ENCODE assay signal across 19 cellular contexts in genomic region chr2:233823731-233824121, GRCh38. TPM values are rescaled to one million over a fixed set of nuclear protein-coding genes. Genes with fewer than 3 reads are reported as not detected.
DNase-seq lines count a peak whose midpoint lies in the region; ATAC-seq and TF ChIP-seq lines count a peak whose summit lies in the region.
"Had no signal": no experiment of that assay in that cellular context is flagged by ENCODE, and none has a peak within 500 bp of the region (broad histone marks: within the 10 kb centered on the region; RNA-seq: fewer than 3 reads in every experiment).

No MANE protein-coding gene starts in this region.

- H3K27me3 Mint-ChIP-seq in Calu3 (ENCODE audit: unreplicated experiment), result peaks cover 20% of the 10 kb centered on the region

- CTCF ChIA-PET in Calu3 (lab: Charles Lee), result interaction anchor here (1.1 kb wide), 1 partner anchor 64 kb away, joined by 3 read pairs; the partner anchor contains the start of gene UGT1A1

- 88 to 89% methylated on average over 8 of the region's 8 CpGs for WGBS in heart right ventricle, 2 donors

- DNase-seq in cardiac septum (ENCODE audit: low spot score), result peak; percentile 68
- no peak for DNase-seq in heart right ventricle
- DNase-seq in WERI-Rb-1, result peak; percentile 2
- peak; percentile 78 for DNase-seq in mesenteric fat pad (ENCODE audit: low spot score)
- no peak for DNase-seq in HT-29 (ENCODE audit: low spot score)
- no peak for DNase-seq in Calu3
- DNase-seq in cortex of kidney (lab: John Stamatoyannopoulos, UW), result no peak
- DNase-seq: C1 segment of cervical spinal cord, DMS79, HFFc6, NCI-H1417, NCI-H187 treated with DMSO at 0.1 percent for 48 hours, NCI-H2227 treated with DMSO at 0.1 percent for 48 hours, NCI-H510A treated with DMSO at 0.1 percent for 48 hours, PC-3, RPMI8226, SIG-M5 had no signal

- H3K9me3 ChIP-seq in heart right ventricle (peaks cover 0 to 10% (median 0%) of the 10 kb centered on the region in 11 donors), WERI-Rb-1 (ENCODE audit: severe bottlenecking) (no peaks in the 10 kb centered on the region)

- H3K27ac Mint-ChIP-seq in Calu3 (ENCODE audit: unreplicated experiment), result no peak overlapping the region
- H3K27ac Mint-ChIP-seq: HFFc6 had no signal

- intact Hi-C loops in cardiac septum (cut with DNase I) (no loop called here), heart right ventricle (cut with DNase I) (no loop called here), Calu3 (cut with micrococcal nuclease; ENCODE audit: unreplicated experiment) (no loop called here)

- TF ChIP-seq CTCF in heart right ventricle (IDR thresholded peaks at IDR 0.05) (no peak), WERI-Rb-1 (IDR thresholded peaks at IDR 0.05; ENCODE audit: low read depth, low read length) (no peak), Calu3 (IDR thresholded peaks at IDR 0.05; ENCODE audit: unreplicated experiment) (no peak)

- H3K36me3 Mint-ChIP-seq in Calu3 (ENCODE audit: insufficient read depth, unreplicated experiment), result no peaks in the 10 kb centered on the region

- no peaks in the 10 kb centered on the region for H3K9me3 Mint-ChIP-seq in Calu3 (ENCODE audit: low read depth, unreplicated experiment)
- H3K9me3 Mint-ChIP-seq: HFFc6 had no signal

- no peaks in the 10 kb centered on the region for H3K4me1 ChIP-seq in heart right ventricle

- no peak for ATAC-seq in heart right ventricle
- ATAC-seq: PC-3 had no signal

- no peak overlapping the region for H3K4me3 Mint-ChIP-seq in Calu3 (ENCODE audit: low read depth, unreplicated experiment)
- H3K4me3 Mint-ChIP-seq: HFFc6 had no signal

- H3K27ac ChIP-seq in heart right ventricle, result no peak overlapping the region
- H3K27ac ChIP-seq in WERI-Rb-1, result no peak overlapping the region
- H3K27ac ChIP-seq: KMS-11 had no signal

- H3K27me3 ChIP-seq in heart right ventricle, result peaks cover 0 to 16% (median 3%) of the 10 kb centered on the region in 7 donors
- H3K27me3 ChIP-seq in WERI-Rb-1 (ENCODE audit: insufficient read depth, low read depth, severe bottlenecking), result no peaks in the 10 kb centered on the region

- H3K4me3 ChIP-seq in heart right ventricle (no peak overlapping the region), WERI-Rb-1 (ENCODE audit: low read depth, low read length) (no peak overlapping the region)

- no peaks in the 10 kb centered on the region for H3K4me1 Mint-ChIP-seq in Calu3 (ENCODE audit: low read depth, unreplicated experiment)

- BruUV-seq in Calu3 (replicated peaks; lab: Mats Ljungman, UMichigan), result no TSS peak

- H3K36me3 ChIP-seq in heart right ventricle, result no peaks in the 10 kb centered on the region
- H3K36me3 ChIP-seq in WERI-Rb-1, result no peaks in the 10 kb centered on the region

RNA-seq across cellular contexts. Expression of gene HJURP, which starts 30.6 kb away (rescaled TPM):
- total RNA-seq in cardiac septum (not detected), heart right ventricle (1 to 10 TPM in 2 of 10 donors, under 1 TPM in 4, not detected in 4; 0.24 to 2.9 (median 0.45) TPM), mesenteric fat pad (0.55 TPM), Calu3 (2022) (58.5 and 71.0 TPM in 2 replicates)
- polyA plus RNA-seq in heart right ventricle, result under 1 TPM; 0.22 to 0.28 TPM
- 25.8 and 28.4 TPM in 2 replicates for total RNA-seq in HT-29 (2014; rRNA removed; shearing (Covaris generic))

RNA-seq across cellular contexts. Expression of gene MROH2A, which starts 45.6 kb away (rescaled TPM):
- total RNA-seq in cardiac septum, result not detected
- not detected for total RNA-seq in heart right ventricle
- polyA plus RNA-seq in heart right ventricle, result not detected
- not detected for total RNA-seq in mesenteric fat pad
- total RNA-seq in HT-29 (2014; rRNA removed; shearing (Covaris generic)), result 2.4 and 2.8 TPM in 2 replicates
- 0.33 and 0.76 TPM in 2 replicates for total RNA-seq in Calu3 (2022)
- total RNA-seq: HFFc6, M059J, PC-3 had no signal

Comparison
In these comparisons a context has a peak if more than half of its experiments do, and no peak if none do; other contexts are left out.
1. DNase-seq: peak in cardiac septum (single experiment), WERI-Rb-1 (single experiment) and mesenteric fat pad (single experiment); none in heart right ventricle (0 of 2), HT-29 (single experiment), Calu3 (single experiment) and cortex of kidney (single experiment).